1 cellular context compared by ENCODE assay signal in genomic region chr2:196927318-196928225, GRCh38.
TF ChIP-seq lines count a peak whose summit lies in the region.

No MANE protein-coding gene starts in this region.

TF ChIP-seq in HepG2, 621 proteins besides CTCF, POLR2A, EP300 and RAD21 (continued from another document and continues in another):
- TF ChIP-seq, protein P1, sequence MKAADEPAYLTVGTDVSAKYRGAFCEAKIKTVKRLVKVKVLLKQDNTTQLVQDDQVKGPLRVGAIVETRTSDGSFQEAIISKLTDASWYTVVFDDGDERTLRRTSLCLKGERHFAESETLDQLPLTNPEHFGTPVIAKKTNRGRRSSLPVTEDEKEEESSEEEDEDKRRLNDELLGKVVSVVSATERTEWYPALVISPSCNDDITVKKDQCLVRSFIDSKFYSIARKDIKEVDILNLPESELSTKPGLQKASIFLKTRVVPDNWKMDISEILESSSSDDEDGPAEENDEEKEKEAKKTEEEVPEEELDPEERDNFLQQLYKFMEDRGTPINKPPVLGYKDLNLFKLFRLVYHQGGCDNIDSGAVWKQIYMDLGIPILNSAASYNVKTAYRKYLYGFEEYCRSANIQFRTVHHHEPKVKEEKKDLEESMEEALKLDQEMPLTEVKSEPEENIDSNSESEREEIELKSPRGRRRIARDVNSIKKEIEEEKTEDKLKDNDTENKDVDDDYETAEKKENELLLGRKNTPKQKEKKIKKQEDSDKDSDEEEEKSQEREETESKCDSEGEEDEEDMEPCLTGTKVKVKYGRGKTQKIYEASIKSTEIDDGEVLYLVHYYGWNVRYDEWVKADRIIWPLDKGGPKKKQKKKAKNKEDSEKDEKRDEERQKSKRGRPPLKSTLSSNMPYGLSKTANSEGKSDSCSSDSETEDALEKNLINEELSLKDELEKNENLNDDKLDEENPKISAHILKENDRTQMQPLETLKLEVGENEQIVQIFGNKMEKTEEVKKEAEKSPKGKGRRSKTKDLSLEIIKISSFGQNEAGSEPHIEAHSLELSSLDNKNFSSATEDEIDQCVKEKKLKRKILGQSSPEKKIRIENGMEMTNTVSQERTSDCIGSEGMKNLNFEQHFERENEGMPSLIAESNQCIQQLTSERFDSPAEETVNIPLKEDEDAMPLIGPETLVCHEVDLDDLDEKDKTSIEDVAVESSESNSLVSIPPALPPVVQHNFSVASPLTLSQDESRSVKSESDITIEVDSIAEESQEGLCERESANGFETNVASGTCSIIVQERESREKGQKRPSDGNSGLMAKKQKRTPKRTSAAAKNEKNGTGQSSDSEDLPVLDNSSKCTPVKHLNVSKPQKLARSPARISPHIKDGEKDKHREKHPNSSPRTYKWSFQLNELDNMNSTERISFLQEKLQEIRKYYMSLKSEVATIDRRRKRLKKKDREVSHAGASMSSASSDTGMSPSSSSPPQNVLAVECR (CRISPR knock-in tag; IDR thresholded peaks at IDR 0.05; ENCODE audit: borderline replicate concordance), result no peak
- TF ChIP-seq LCORL (IDR thresholded peaks at IDR 0.05), result no peak
- no peak; the same call in 1 of the 2 replicates for TF ChIP-seq LCORL (CRISPR knock-in tag; IDR thresholded peaks at IDR 0.05)
- 0 out of 2 replicates have a peak, but pooled peaks have one; percentile 22 for TF ChIP-seq ZSCAN22 (CRISPR knock-in tag; IDR thresholded peaks at IDR 0.05)
- no peak for TF ChIP-seq ARNT2 (CRISPR knock-in tag; IDR thresholded peaks at IDR 0.05; ENCODE audit: low read depth)
- 0 out of 2 replicates have a peak, but pooled peaks have one; percentile 11 for TF ChIP-seq ZNF543 (CRISPR knock-in tag; IDR thresholded peaks at IDR 0.05)
- TF ChIP-seq ELF3 (CRISPR knock-in tag; IDR thresholded peaks at IDR 0.05), result peak; percentile 78
- TF ChIP-seq, protein P2, sequence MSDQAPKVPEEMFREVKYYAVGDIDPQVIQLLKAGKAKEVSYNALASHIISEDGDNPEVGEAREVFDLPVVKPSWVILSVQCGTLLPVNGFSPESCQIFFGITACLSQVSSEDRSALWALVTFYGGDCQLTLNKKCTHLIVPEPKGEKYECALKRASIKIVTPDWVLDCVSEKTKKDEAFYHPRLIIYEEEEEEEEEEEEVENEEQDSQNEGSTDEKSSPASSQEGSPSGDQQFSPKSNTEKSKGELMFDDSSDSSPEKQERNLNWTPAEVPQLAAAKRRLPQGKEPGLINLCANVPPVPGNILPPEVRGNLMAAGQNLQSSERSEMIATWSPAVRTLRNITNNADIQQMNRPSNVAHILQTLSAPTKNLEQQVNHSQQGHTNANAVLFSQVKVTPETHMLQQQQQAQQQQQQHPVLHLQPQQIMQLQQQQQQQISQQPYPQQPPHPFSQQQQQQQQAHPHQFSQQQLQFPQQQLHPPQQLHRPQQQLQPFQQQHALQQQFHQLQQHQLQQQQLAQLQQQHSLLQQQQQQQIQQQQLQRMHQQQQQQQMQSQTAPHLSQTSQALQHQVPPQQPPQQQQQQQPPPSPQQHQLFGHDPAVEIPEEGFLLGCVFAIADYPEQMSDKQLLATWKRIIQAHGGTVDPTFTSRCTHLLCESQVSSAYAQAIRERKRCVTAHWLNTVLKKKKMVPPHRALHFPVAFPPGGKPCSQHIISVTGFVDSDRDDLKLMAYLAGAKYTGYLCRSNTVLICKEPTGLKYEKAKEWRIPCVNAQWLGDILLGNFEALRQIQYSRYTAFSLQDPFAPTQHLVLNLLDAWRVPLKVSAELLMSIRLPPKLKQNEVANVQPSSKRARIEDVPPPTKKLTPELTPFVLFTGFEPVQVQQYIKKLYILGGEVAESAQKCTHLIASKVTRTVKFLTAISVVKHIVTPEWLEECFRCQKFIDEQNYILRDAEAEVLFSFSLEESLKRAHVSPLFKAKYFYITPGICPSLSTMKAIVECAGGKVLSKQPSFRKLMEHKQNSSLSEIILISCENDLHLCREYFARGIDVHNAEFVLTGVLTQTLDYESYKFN (CRISPR knock-in tag; conservative IDR thresholded peaks at IDR 0.05), result peak; percentile 37; the same call in 1 of the 2 replicates
- TF ChIP-seq FOXA1 (IDR thresholded peaks at IDR 0.05), result no peak
- peak; percentile 50; the same call in 1 of the 2 replicates for TF ChIP-seq FOXA1 (CRISPR knock-in tag; IDR thresholded peaks at IDR 0.05)
- TF ChIP-seq ATF1 (CRISPR knock-in tag; IDR thresholded peaks at IDR 0.05), result no peak
- TF ChIP-seq, protein P3, sequence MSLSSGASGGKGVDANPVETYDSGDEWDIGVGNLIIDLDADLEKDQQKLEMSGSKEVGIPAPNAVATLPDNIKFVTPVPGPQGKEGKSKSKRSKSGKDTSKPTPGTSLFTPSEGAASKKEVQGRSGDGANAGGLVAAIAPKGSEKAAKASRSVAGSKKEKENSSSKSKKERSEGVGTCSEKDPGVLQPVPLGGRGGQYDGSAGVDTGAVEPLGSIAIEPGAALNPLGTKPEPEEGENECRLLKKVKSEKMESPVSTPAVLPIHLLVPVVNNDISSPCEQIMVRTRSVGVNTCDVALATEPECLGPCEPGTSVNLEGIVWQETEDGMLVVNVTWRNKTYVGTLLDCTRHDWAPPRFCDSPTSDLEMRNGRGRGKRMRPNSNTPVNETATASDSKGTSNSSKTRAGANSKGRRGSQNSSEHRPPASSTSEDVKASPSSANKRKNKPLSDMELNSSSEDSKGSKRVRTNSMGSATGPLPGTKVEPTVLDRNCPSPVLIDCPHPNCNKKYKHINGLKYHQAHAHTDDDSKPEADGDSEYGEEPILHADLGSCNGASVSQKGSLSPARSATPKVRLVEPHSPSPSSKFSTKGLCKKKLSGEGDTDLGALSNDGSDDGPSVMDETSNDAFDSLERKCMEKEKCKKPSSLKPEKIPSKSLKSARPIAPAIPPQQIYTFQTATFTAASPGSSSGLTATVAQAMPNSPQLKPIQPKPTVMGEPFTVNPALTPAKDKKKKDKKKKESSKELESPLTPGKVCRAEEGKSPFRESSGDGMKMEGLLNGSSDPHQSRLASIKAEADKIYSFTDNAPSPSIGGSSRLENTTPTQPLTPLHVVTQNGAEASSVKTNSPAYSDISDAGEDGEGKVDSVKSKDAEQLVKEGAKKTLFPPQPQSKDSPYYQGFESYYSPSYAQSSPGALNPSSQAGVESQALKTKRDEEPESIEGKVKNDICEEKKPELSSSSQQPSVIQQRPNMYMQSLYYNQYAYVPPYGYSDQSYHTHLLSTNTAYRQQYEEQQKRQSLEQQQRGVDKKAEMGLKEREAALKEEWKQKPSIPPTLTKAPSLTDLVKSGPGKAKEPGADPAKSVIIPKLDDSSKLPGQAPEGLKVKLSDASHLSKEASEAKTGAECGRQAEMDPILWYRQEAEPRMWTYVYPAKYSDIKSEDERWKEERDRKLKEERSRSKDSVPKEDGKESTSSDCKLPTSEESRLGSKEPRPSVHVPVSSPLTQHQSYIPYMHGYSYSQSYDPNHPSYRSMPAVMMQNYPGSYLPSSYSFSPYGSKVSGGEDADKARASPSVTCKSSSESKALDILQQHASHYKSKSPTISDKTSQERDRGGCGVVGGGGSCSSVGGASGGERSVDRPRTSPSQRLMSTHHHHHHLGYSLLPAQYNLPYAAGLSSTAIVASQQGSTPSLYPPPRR (CRISPR knock-in tag; IDR thresholded peaks at IDR 0.05; ENCODE audit: borderline replicate concordance), result no peak
- TF ChIP-seq GATAD1 (CRISPR knock-in tag; IDR thresholded peaks at IDR 0.05), result no peak
- no peak; the same call in 1 of the 2 replicates for TF ChIP-seq ZFP37 (CRISPR knock-in tag; IDR thresholded peaks at IDR 0.05; ENCODE audit: borderline replicate concordance)
- TF ChIP-seq, protein P4, sequence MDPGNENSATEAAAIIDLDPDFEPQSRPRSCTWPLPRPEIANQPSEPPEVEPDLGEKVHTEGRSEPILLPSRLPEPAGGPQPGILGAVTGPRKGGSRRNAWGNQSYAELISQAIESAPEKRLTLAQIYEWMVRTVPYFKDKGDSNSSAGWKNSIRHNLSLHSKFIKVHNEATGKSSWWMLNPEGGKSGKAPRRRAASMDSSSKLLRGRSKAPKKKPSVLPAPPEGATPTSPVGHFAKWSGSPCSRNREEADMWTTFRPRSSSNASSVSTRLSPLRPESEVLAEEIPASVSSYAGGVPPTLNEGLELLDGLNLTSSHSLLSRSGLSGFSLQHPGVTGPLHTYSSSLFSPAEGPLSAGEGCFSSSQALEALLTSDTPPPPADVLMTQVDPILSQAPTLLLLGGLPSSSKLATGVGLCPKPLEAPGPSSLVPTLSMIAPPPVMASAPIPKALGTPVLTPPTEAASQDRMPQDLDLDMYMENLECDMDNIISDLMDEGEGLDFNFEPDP (CRISPR knock-in tag; conservative IDR thresholded peaks at IDR 0.05), result no peak
- TF ChIP-seq ZNF878 (CRISPR knock-in tag; IDR thresholded peaks at IDR 0.05), result no peak
- TF ChIP-seq TEAD3 (CRISPR knock-in tag; optimal IDR thresholded peaks at IDR 0.05; ENCODE audit: borderline replicate concordance), result peak; percentile 77
- 0 out of 2 replicates have a peak, but pooled peaks have one; percentile 0 for TF ChIP-seq MED1 (CRISPR knock-in tag; IDR thresholded peaks at IDR 0.05)
- TF ChIP-seq MTA3 (CRISPR knock-in tag; IDR thresholded peaks at IDR 0.05), result no peak
- TF ChIP-seq NAIF1 (CRISPR knock-in tag; IDR thresholded peaks at IDR 0.05; ENCODE audit: borderline replicate concordance), result peak; percentile 41; the same call in 1 of the 2 replicates
- TF ChIP-seq ZNF337 (CRISPR knock-in tag; IDR thresholded peaks at IDR 0.05; ENCODE audit: borderline replicate concordance, low read depth), result no peak
- no peak for TF ChIP-seq ZNF510 (CRISPR knock-in tag; IDR thresholded peaks at IDR 0.05; ENCODE audit: low read depth)
- 0 out of 2 replicates have a peak, but pooled peaks have one; percentile 57 for TF ChIP-seq ZNF772 (CRISPR knock-in tag; IDR thresholded peaks at IDR 0.05)
- 0 out of 2 replicates have a peak, but pooled peaks have one; percentile 40 for TF ChIP-seq ZNF816 (CRISPR knock-in tag; IDR thresholded peaks at IDR 0.05; ENCODE audit: borderline replicate concordance)
- 0 out of 2 replicates have a peak, but pooled peaks have one; percentile 3 for TF ChIP-seq ZMAT3 (CRISPR knock-in tag; conservative IDR thresholded peaks at IDR 0.05)
- 0 out of 2 replicates have a peak, but pooled peaks have one; percentile 34 for TF ChIP-seq TBX2 (CRISPR knock-in tag; IDR thresholded peaks at IDR 0.05; ENCODE audit: borderline replicate concordance)
- TF ChIP-seq GLI4 (CRISPR knock-in tag; IDR thresholded peaks at IDR 0.05; ENCODE audit: borderline replicate concordance), result peak; percentile 47; the same call in 1 of the 2 replicates
- no peak for TF ChIP-seq ZNF513 (CRISPR knock-in tag; conservative IDR thresholded peaks at IDR 0.05)
- TF ChIP-seq ZNF367 (CRISPR knock-in tag; IDR thresholded peaks at IDR 0.05; ENCODE audit: borderline replicate concordance), result no peak
- no peak for TF ChIP-seq ZNF777 (CRISPR knock-in tag; IDR thresholded peaks at IDR 0.05)
- TF ChIP-seq, protein P5, sequence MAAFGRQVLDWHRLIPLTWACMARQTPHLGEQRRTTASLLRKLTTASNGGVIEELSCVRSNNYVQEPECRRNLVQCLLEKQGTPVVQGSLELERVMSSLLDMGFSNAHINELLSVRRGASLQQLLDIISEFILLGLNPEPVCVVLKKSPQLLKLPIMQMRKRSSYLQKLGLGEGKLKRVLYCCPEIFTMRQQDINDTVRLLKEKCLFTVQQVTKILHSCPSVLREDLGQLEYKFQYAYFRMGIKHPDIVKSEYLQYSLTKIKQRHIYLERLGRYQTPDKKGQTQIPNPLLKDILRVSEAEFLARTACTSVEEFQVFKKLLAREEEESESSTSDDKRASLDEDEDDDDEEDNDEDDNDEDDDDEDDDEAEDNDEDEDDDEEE (CRISPR knock-in tag; IDR thresholded peaks at IDR 0.05), result no peak
- no peak for TF ChIP-seq ZNF230 (CRISPR knock-in tag; IDR thresholded peaks at IDR 0.05)
- TF ChIP-seq HDAC2 (CRISPR knock-in tag; IDR thresholded peaks at IDR 0.05), result peak; percentile 23; the same call in 1 of the 2 replicates
- 0 out of 2 replicates have a peak, but pooled peaks have one; percentile 45 for TF ChIP-seq GMEB1 (CRISPR knock-in tag; IDR thresholded peaks at IDR 0.05; ENCODE audit: borderline replicate concordance)
- TF ChIP-seq ZNF891 (CRISPR knock-in tag; IDR thresholded peaks at IDR 0.05), result no peak
- TF ChIP-seq ZNF446 (CRISPR knock-in tag; IDR thresholded peaks at IDR 0.05), result no peak
- 0 out of 2 replicates have a peak, but pooled peaks have one; percentile 4 for TF ChIP-seq ZNF629 (CRISPR knock-in tag; conservative IDR thresholded peaks at IDR 0.05)
- TF ChIP-seq GTF3A (CRISPR knock-in tag; conservative IDR thresholded peaks at IDR 0.05), result no peak
- no peak for TF ChIP-seq HOXA9 (CRISPR knock-in tag; IDR thresholded peaks at IDR 0.05; ENCODE audit: borderline replicate concordance)
- TF ChIP-seq MAFK (conservative IDR thresholded peaks at IDR 0.05 in 1 of 2, IDR thresholded peaks at IDR 0.05 in 1 of 2; ENCODE audit: low read length in 2 of 2), result peak; percentile 53 to 55; a peak in 3 of 4 replicates
- no peak for TF ChIP-seq CREB1 (IDR thresholded peaks at IDR 0.05)
- 0 out of 2 replicates have a peak, but pooled peaks have one; percentile 10 for TF ChIP-seq CREB1 (CRISPR knock-in tag; IDR thresholded peaks at IDR 0.05)
- TF ChIP-seq, protein P6, sequence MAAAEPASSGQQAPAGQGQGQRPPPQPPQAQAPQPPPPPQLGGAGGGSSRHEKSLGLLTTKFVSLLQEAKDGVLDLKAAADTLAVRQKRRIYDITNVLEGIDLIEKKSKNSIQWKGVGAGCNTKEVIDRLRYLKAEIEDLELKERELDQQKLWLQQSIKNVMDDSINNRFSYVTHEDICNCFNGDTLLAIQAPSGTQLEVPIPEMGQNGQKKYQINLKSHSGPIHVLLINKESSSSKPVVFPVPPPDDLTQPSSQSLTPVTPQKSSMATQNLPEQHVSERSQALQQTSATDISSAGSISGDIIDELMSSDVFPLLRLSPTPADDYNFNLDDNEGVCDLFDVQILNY (CRISPR knock-in tag; conservative IDR thresholded peaks at IDR 0.05), result no peak
- TF ChIP-seq IRF2 (CRISPR knock-in tag; IDR thresholded peaks at IDR 0.05), result 0 out of 2 replicates have a peak, but pooled peaks have one; percentile 8
